8 cellular contexts compared by ENCODE assay signal in genomic region chr5:108380531-108381021, GRCh38. TPM values are rescaled to one million over a fixed set of nuclear protein-coding genes. Genes with fewer than 3 reads are reported as not detected.
A peak's percentile ranks its signal among the peaks of the same experiment; 100 is the strongest.
DNase-seq lines count a peak whose midpoint lies in the region; ATAC-seq and TF ChIP-seq lines count a peak whose summit lies in the region.

No MANE protein-coding gene starts in this region.

- H3K9me3 ChIP-seq in Panc1 (ENCODE audit: control insufficient read depth, insufficient read depth, low read depth, low read length) (peaks cover 6% of the 10 kb centered on the region; the same call in 1 of the 2 replicates), aorta (ENCODE audit: control insufficient read depth, low read length) (no peaks in the 10 kb centered on the region)

- DNase-seq in AG08395 (ENCODE audit: low spot score): peak; percentile 14
- no peak for DNase-seq in Panc1 (ENCODE audit: low read depth, low spot score)
- peak; percentile 55 for DNase-seq in activated naive CD4-positive, alpha-beta T cell treated with Interleukin-2 at 50 U/mL for 16 hours
- peak; percentile 73 for DNase-seq in Right ventricle myocardium inferior (ENCODE audit: missing footprints)
- DNase-seq in posterior vena cava (ENCODE audit: low spot score): peak; percentile 83
- peak; percentile 63 to 83 for DNase-seq in aorta

- BruUV-seq in Panc1 (replicated peaks; lab: Mats Ljungman, UMichigan): no TSS peak

- TF ChIP-seq CTCF in Panc1 (IDR thresholded peaks at IDR 0.05): no peak

- intact Hi-C loops in Panc1 (cut with micrococcal nuclease; ENCODE audit: unreplicated experiment): no loop called here
- intact Hi-C loops in Right ventricle myocardium inferior (cut with DNase I): no loop called here
- intact Hi-C loops in posterior vena cava (cut with DNase I): loop anchor here in 1 of 2 donors (10.0 kb wide), 1 partner anchor 1354 kb away; no protein-coding TSS in a partner anchor
- intact Hi-C loops in aorta (cut with DNase I): no loop called here

- peak overlapping the region; percentile 72 for H3K27ac ChIP-seq in Panc1 (ENCODE audit: low read length)
- H3K27ac ChIP-seq in aorta (ENCODE audit: low read depth in 1 of 2, low read length in 2 of 2): peak overlapping the region; percentile 78 to 97

- 1% methylated on average over 19 to 43 of the region's 43 CpGs for WGBS in aorta, 2 donors

- H3K36me3 ChIP-seq in Panc1 (ENCODE audit: control insufficient read depth, insufficient read depth, low read length) (no peaks in the 10 kb centered on the region), aorta (ENCODE audit: control insufficient read depth in 1 of 2, insufficient read depth in 2 of 2, low read length in 1 of 2) (no peaks in the 10 kb centered on the region)

- peaks cover 21% of the 10 kb centered on the region for H3K4me1 ChIP-seq in Panc1 (ENCODE audit: control insufficient read depth, insufficient read depth, low read length)
- no peaks in the 10 kb centered on the region for H3K4me1 ChIP-seq in aorta (ENCODE audit: control insufficient read depth in 1 of 2, insufficient read depth in 2 of 2, low read length in 2 of 2)

- ATAC-seq in GM18520 (IDR thresholded peaks at IDR 0.05; ENCODE audit: unreplicated experiment) (peak; percentile 16), HG03039 (IDR thresholded peaks at IDR 0.05; ENCODE audit: unreplicated experiment) (peak; percentile 22), Panc1 (peak; percentile 20), Right ventricle myocardium inferior (peak; percentile 32), aorta (ENCODE audit: low FRiP score) (peak; percentile 2)

- H3K27me3 ChIP-seq in Panc1 (ENCODE audit: control insufficient read depth, insufficient read depth, low read length) (no peaks in the 10 kb centered on the region), aorta (ENCODE audit: control insufficient read depth in 1 of 2, insufficient read depth in 2 of 2, low read length in 1 of 2) (no peaks in the 10 kb centered on the region)

- H3K4me3 ChIP-seq in Panc1 (ENCODE audit: low read depth in 2 of 2, low read length in 2 of 2) (peak overlapping the region; percentile 79 to 89), aorta (ENCODE audit: low read length in 2 of 2) (peak overlapping the region; percentile 92 to 93)

- in situ Hi-C loops in Panc1 (cut with HindIII; ENCODE audit: low pct_unique_long_range_greater_than_20kb, low sequenced_read_pairs): no loop called here

- CTCF ChIA-PET in Panc1 (lab: Charles Lee): no interaction called here

- POLR2A ChIA-PET in Panc1 (lab: Charles Lee): interaction anchor here (0.6 kb wide), 1 partner anchor 446 kb away, joined by 3 read pairs; no protein-coding TSS in a partner anchor

RNA-seq across cellular contexts. Expression of gene FBXL17, which starts 1.3 kb away (rescaled TPM):
- total RNA-seq in Panc1 (2021; ENCODE audit: unreplicated experiment) (17.4 TPM), Right ventricle myocardium inferior (43.6 TPM), posterior vena cava (10 to 100 TPM; 18.1 to 24.1 TPM), aorta (10 to 100 TPM; 20.8 to 36.3 TPM)
- 14.4 TPM for polyA plus RNA-seq in Panc1 (2012; ENCODE audit: insufficient read length)
- 10 to 100 TPM; 10.3 to 20.7 TPM for polyA plus RNA-seq in aorta
